In genomic region chr1:71834570-71835441, GRCh38 we compare ENCODE assay signal across 15 cellular contexts.
A peak's percentile ranks its signal among the peaks of the same experiment; 100 is the strongest.
DNase-seq lines count a peak whose midpoint lies in the region; ATAC-seq, FAIRE-seq and TF ChIP-seq lines count a peak whose summit lies in the region.
"Had no signal": no experiment of that assay in that cellular context is flagged by ENCODE, and none has a peak within 500 bp of the region (broad histone marks: within the 10 kb centered on the region; RNA-seq: fewer than 3 reads in every experiment).

No MANE protein-coding gene starts in this region.

- CTCF ChIA-PET in IMR-90 (lab: Yijun Ruan, JAX) = no interaction called here

- H2BK15ac ChIP-seq in IMR-90 (ENCODE audit: low read depth, low read length) = no peak overlapping the region

- H3K27ac ChIP-seq in IMR-90 (ENCODE audit: insufficient read depth, low read length) (no peak overlapping the region), small intestine (ENCODE audit: low read depth in 1 of 2, low read length in 1 of 2) (no peak overlapping the region)
- H3K27ac ChIP-seq: gastrocnemius medialis had no signal

- H3K4me3 ChIP-seq in IMR-90 (ENCODE audit: insufficient read depth, low read depth, low read length) (no peak overlapping the region), small intestine (ENCODE audit: low read depth in 1 of 2, low read length in 2 of 2) (no peak overlapping the region)
- H3K4me3 ChIP-seq: gastrocnemius medialis had no signal

- H2BK20ac ChIP-seq in IMR-90 (ENCODE audit: low read depth, low read length) = no peak overlapping the region

- H3K9me3 ChIP-seq in IMR-90 (ENCODE audit: control insufficient read depth, insufficient read depth, low read length) (no peaks in the 10 kb centered on the region), small intestine (ENCODE audit: control insufficient read depth, low read depth) (no peaks in the 10 kb centered on the region)
- H3K9me3 ChIP-seq: gastrocnemius medialis had no signal

- no peak overlapping the region for H3K4ac ChIP-seq in IMR-90 (ENCODE audit: low read depth, low read length)

- no peaks in the 10 kb centered on the region for H3K9me1 ChIP-seq in IMR-90 (ENCODE audit: insufficient read depth, low read length)

- in situ Hi-C loops in IMR-90 (cut with MboI; ENCODE audit: low sequenced_read_pairs) = no loop called here

- DNase-seq in NCI-H2227 (lab: John Stamatoyannopoulos, UW; ENCODE audit: unreplicated experiment) (peak; percentile 5), NCI-H2227 treated with DMSO at 0.1 percent for 48 hours (lab: John Stamatoyannopoulos, UW) (no peak), IMR-90 (peak; percentile 2), erythroblast (lab: John Stamatoyannopoulos, UW) (peak; percentile 71 to 77), small intestine (peak; percentile 1), inferior parietal cortex (ENCODE audit: extremely low spot score) (no peak)
- DNase-seq in activated T-cell treated with anti-CD3 and anti-CD28 coated beads, Interleukin-2, amount 50 U/mL, for 24 hours = no peak
- DNase-seq: cortex of kidney, DMS79 treated with DMSO at 0.1 percent for 48 hours, gastrocnemius medialis, kidney glomerular epithelial cell, NCI-H1436 treated with DMSO at 0.1 percent for 48 hours, T1000 had no signal

- H2BK120ac ChIP-seq in IMR-90 (ENCODE audit: low read depth, low read length) = no peak overlapping the region

- no peak for TF ChIP-seq CTCF in IMR-90 (conservative IDR thresholded peaks at IDR 0.05; ENCODE audit: low read depth, low read length)

- FAIRE-seq in small intestine (lab: Jason Lieb, UNC) = no peak

- no peak overlapping the region for H2AK9ac ChIP-seq in IMR-90 (replicated peaks; ENCODE audit: low read depth, low read length, poor library complexity)

- H3K23ac ChIP-seq in IMR-90 (ENCODE audit: low read depth, low read length) = no peak overlapping the region

- H2BK5ac ChIP-seq in IMR-90 (ENCODE audit: low read depth, low read length, poor library complexity, severe bottlenecking) = no peak overlapping the region

- no peak overlapping the region for H3K56ac ChIP-seq in IMR-90 (ENCODE audit: extremely low read depth, insufficient read depth, low read length)

- no peaks in the 10 kb centered on the region for H3K4me1 Mint-ChIP-seq in activated T-cell treated with anti-CD3 and anti-CD28 coated beads, Interleukin-2, amount 50 U/mL, for 24 hours (ENCODE audit: low read depth)

- H3K14ac ChIP-seq in IMR-90 (replicated peaks; ENCODE audit: low read depth, low read length) = no peak overlapping the region

- H4K20me1 ChIP-seq in IMR-90 (ENCODE audit: insufficient read depth, low read length) = no peaks in the 10 kb centered on the region

- no peak overlapping the region for H3K27ac Mint-ChIP-seq in activated T-cell treated with anti-CD3 and anti-CD28 coated beads, Interleukin-2, amount 50 U/mL, for 24 hours
- H3K27ac Mint-ChIP-seq: activated naive CD8-positive, alpha-beta T cell had no signal

- POLR2A ChIA-PET in IMR-90 (lab: Charles Lee; ENCODE audit: unreplicated experiment) = no interaction called here

- no peak for ATAC-seq in IMR-90 (ENCODE audit: low read depth)
- ATAC-seq in HG03378 (IDR thresholded peaks at IDR 0.05; ENCODE audit: unreplicated experiment) = no peak
- ATAC-seq: gastrocnemius medialis had no signal

- no peak overlapping the region for H2AFZ ChIP-seq in IMR-90 (replicated peaks; ENCODE audit: low read length, poor library complexity)

- no peaks in the 10 kb centered on the region for H3K27me3 Mint-ChIP-seq in activated T-cell treated with anti-CD3 and anti-CD28 coated beads, Interleukin-2, amount 50 U/mL, for 24 hours
- H3K27me3 Mint-ChIP-seq: activated naive CD8-positive, alpha-beta T cell had no signal

- intact Hi-C loops in IMR-90 (cut with micrococcal nuclease) = no loop called here

- BruUV-seq in IMR-90 (replicated peaks; lab: Mats Ljungman, UMichigan) = no TSS peak

- no peak overlapping the region for H3K9ac ChIP-seq in IMR-90 (ENCODE audit: low read depth, low read length)

- H4K5ac ChIP-seq in IMR-90 (ENCODE audit: low read depth, low read length) = no peak overlapping the region

- H3K36me3 ChIP-seq in IMR-90 (ENCODE audit: control insufficient read depth, insufficient read depth, low read length) (no peaks in the 10 kb centered on the region), small intestine (ENCODE audit: control insufficient read depth in 2 of 2, insufficient read depth in 2 of 2, low read length in 2 of 2) (no peaks in the 10 kb centered on the region)
- H3K36me3 ChIP-seq: gastrocnemius medialis had no signal

- no peak overlapping the region; a peak in 1 of 4 replicates for H4K8ac ChIP-seq in IMR-90 (ENCODE audit: low read depth in 2 of 2, low read length in 2 of 2)

- H4K91ac ChIP-seq in IMR-90 (ENCODE audit: insufficient read depth, low read depth, low read length) = no peak overlapping the region

- no peak for TF ChIP-seq RAD21 in IMR-90 (IDR thresholded peaks at IDR 0.05; ENCODE audit: low read length)

- no peaks in the 10 kb centered on the region for H3K79me1 ChIP-seq in IMR-90 (ENCODE audit: low read depth in 1 of 2, low read length in 2 of 2)

- H2AK5ac ChIP-seq in IMR-90 (ENCODE audit: low read depth, low read length) = no peak overlapping the region

- no peaks in the 10 kb centered on the region for H3K9me3 Mint-ChIP-seq in activated T-cell treated with anti-CD3 and anti-CD28 coated beads, Interleukin-2, amount 50 U/mL, for 24 hours

- H3K4me3 Mint-ChIP-seq in activated T-cell treated with anti-CD3 and anti-CD28 coated beads, Interleukin-2, amount 50 U/mL, for 24 hours = no peak overlapping the region
- H3K4me3 Mint-ChIP-seq: activated naive CD8-positive, alpha-beta T cell had no signal

- H3K36me3 Mint-ChIP-seq in activated T-cell treated with anti-CD3 and anti-CD28 coated beads, Interleukin-2, amount 50 U/mL, for 24 hours (ENCODE audit: low read depth) = no peaks in the 10 kb centered on the region
- H3K36me3 Mint-ChIP-seq: activated naive CD8-positive, alpha-beta T cell had no signal

- TF ChIP-seq POLR2A in IMR-90 (IDR thresholded peaks at IDR 0.05; ENCODE audit: low read depth, low read length) (no peak), erythroblast (IDR thresholded peaks at IDR 0.05; ENCODE audit: low read length) (no peak)

- no peak overlapping the region for H3K4me2 ChIP-seq in IMR-90 (ENCODE audit: low read depth, low read length)

- WGBS in IMR-90 (ENCODE audit: extremely low coverage in 2 of 2, insufficient read length in 1 of 2), 2 experiments = no CpG with 5 or more reads among the region's 4 CpGs
- WGBS in small intestine, 3 donors = 37 to 43% (median 40%) methylated on average over 4 of the region's 4 CpGs

- dilution Hi-C loops in IMR-90 (cut with HindIII; ENCODE audit: low sequenced_read_pairs, unreplicated experiment) = no loop called here

- H3K4me1 ChIP-seq in IMR-90 (ENCODE audit: control insufficient read depth, insufficient read depth, low read length) = no peaks in the 10 kb centered on the region
- no peaks in the 10 kb centered on the region for H3K4me1 ChIP-seq in small intestine (ENCODE audit: control insufficient read depth in 2 of 2, insufficient read depth in 1 of 2, low read depth in 1 of 2, low read length in 1 of 2)
- H3K4me1 ChIP-seq: gastrocnemius medialis had no signal

- H3K18ac ChIP-seq in IMR-90 (ENCODE audit: low read depth, low read length) = no peak overlapping the region

- H3K27me3 ChIP-seq in IMR-90 (ENCODE audit: control insufficient read depth, insufficient read depth, low read length) (no peaks in the 10 kb centered on the region), small intestine (ENCODE audit: control insufficient read depth in 2 of 2, insufficient read depth in 2 of 2, low read length in 2 of 2) (no peaks in the 10 kb centered on the region)
- H3K27me3 ChIP-seq: gastrocnemius medialis had no signal

TF ChIP-seq in IMR-90, 13 proteins besides CTCF, POLR2A, EP300 and RAD21:
- TF ChIP-seq MAFK (IDR thresholded peaks at IDR 0.05; ENCODE audit: low read depth, low read length) (no peak), CHD1 (IDR thresholded peaks at IDR 0.05; ENCODE audit: low read depth, low read length) (no peak), SMC3 (IDR thresholded peaks at IDR 0.05; ENCODE audit: low read depth, low read length) (no peak), USF2 (IDR thresholded peaks at IDR 0.05; ENCODE audit: low read depth, low read length) (no peak), ELK1 (IDR thresholded peaks at IDR 0.05; ENCODE audit: borderline replicate concordance, low read depth, low read length) (no peak), NFE2L2 (IDR thresholded peaks at IDR 0.05; ENCODE audit: low read depth, low read length) (no peak), RCOR1 (IDR thresholded peaks at IDR 0.05; ENCODE audit: insufficient replicate concordance, low read length) (no peak), MXI1 (IDR thresholded peaks at IDR 0.05; ENCODE audit: borderline replicate concordance, low read depth, low read length) (no peak), RFX5 (IDR thresholded peaks at IDR 0.05; ENCODE audit: low read depth, low read length) (no peak), MAZ (IDR thresholded peaks at IDR 0.05; ENCODE audit: borderline replicate concordance, low read depth, low read length) (no peak), BHLHE40 (IDR thresholded peaks at IDR 0.05; ENCODE audit: low read depth, low read length) (no peak), FOS (IDR thresholded peaks at IDR 0.05; ENCODE audit: low read depth, low read length) (no peak), CEBPB (IDR thresholded peaks at IDR 0.05; ENCODE audit: low read depth, low read length) (no peak)

Comparison
In these comparisons a context has a peak if more than half of its experiments do, and no peak if none do; other contexts are left out.
1. DNase-seq: peak in NCI-H2227 (single experiment), IMR-90 (single experiment), erythroblast (2 of 2) and small intestine (single experiment); none in NCI-H2227 treated with DMSO at 0.1 percent for 48 hours (single experiment), inferior parietal cortex (single experiment) and activated T-cell treated with anti-CD3 and anti-CD28 coated beads, Interleukin-2, amount 50 U/mL, for 24 hours (single experiment).